Comparison of ENCODE assay signal across 1 cellular context in genomic region chr1:65308781-65309316, GRCh38.
TF ChIP-seq lines count a peak whose summit lies in the region.

No MANE protein-coding gene starts in this region.

TF ChIP-seq in SK-N-SH, 30 proteins besides CTCF, POLR2A, EP300 and RAD21 (continued from another document):
- TF ChIP-seq RFX5 (IDR thresholded peaks at IDR 0.05; ENCODE audit: low read length), result no peak
